In genomic region chr1:9908846-9909221, GRCh38 we compare ENCODE assay signal across 9 cellular contexts. TPM values are rescaled to one million over a fixed set of nuclear protein-coding genes. Genes with fewer than 3 reads are reported as not detected.
DNase-seq lines count a peak whose midpoint lies in the region; ATAC-seq and TF ChIP-seq lines count a peak whose summit lies in the region.
"Had no signal": no experiment of that assay in that cellular context is flagged by ENCODE, and none has a peak within 500 bp of the region (broad histone marks: within the 10 kb centered on the region; RNA-seq: fewer than 3 reads in every experiment).

No MANE protein-coding gene starts in this region.

- H3K4me3 ChIP-seq in RWPE2 (ENCODE audit: severe bottlenecking) (peak overlapping the region; percentile 86), esophagus (ENCODE audit: low read depth in 1 of 2, low read length in 2 of 2) (peak overlapping the region; percentile 88 to 90), prostate gland (peak overlapping the region; percentile 43 to 77), aorta (ENCODE audit: low read length in 2 of 2) (peak overlapping the region in 1 of 2 donors; percentile 85)

- H3K9me3 ChIP-seq in ES-I3 (ENCODE audit: control insufficient read depth, insufficient read depth, low read length) (no peaks in the 10 kb centered on the region), RWPE2 (ENCODE audit: severe bottlenecking) (no peaks in the 10 kb centered on the region), esophagus (ENCODE audit: control insufficient read depth in 2 of 2, insufficient read depth in 1 of 2, low read depth in 1 of 2, low read length in 1 of 2) (no peaks in the 10 kb centered on the region), prostate gland (no peaks in the 10 kb centered on the region), aorta (ENCODE audit: control insufficient read depth, low read length) (no peaks in the 10 kb centered on the region)

- H3K4me1 ChIP-seq in ES-I3 (ENCODE audit: insufficient read depth, low read length) = peaks cover 4% of the 10 kb centered on the region; the same call in 1 of the 2 replicates
- H3K4me1 ChIP-seq in RWPE2 (ENCODE audit: insufficient read depth, poor library complexity, severe bottlenecking) = peaks cover 6% of the 10 kb centered on the region
- H3K4me1 ChIP-seq in esophagus (ENCODE audit: control insufficient read depth in 2 of 2, insufficient read depth in 2 of 2, low read length in 1 of 2) = peaks cover 2 to 8% of the 10 kb centered on the region in 2 donors
- H3K4me1 ChIP-seq in prostate gland (replicated peaks) = peaks cover 12% of the 10 kb centered on the region
- peaks cover 0 to 3% of the 10 kb centered on the region in 2 donors for H3K4me1 ChIP-seq in aorta (ENCODE audit: control insufficient read depth in 1 of 2, insufficient read depth in 2 of 2, low read length in 2 of 2)

- intact Hi-C loops in prostate gland (cut with DNase I) (no loop called here), aorta (cut with DNase I) (no loop called here)

- H3K9ac ChIP-seq in ES-I3 (ENCODE audit: low read depth, low read length) = peak overlapping the region; percentile 83; the same call in 1 of the 2 replicates

- H3K36me3 ChIP-seq in ES-I3 (ENCODE audit: insufficient read depth, low read length) (no peaks in the 10 kb centered on the region), RWPE2 (ENCODE audit: low read depth) (no peaks in the 10 kb centered on the region; the same call in 1 of the 2 replicates), esophagus (ENCODE audit: control insufficient read depth in 2 of 2, insufficient read depth in 2 of 2, low read length in 1 of 2) (no peaks in the 10 kb centered on the region), prostate gland (no peaks in the 10 kb centered on the region), aorta (ENCODE audit: control insufficient read depth in 1 of 2, insufficient read depth in 2 of 2, low read length in 1 of 2) (no peaks in the 10 kb centered on the region)

- TF ChIP-seq POLR2A in prostate gland (IDR thresholded peaks at IDR 0.05) = no peak

- DNase-seq in RWPE2 (ENCODE audit: low spot score) (no peak), prostate gland (ENCODE audit: low spot score) (no peak), AML-193 (lab: John Stamatoyannopoulos, UW) (no peak), aorta (no peak), epidermal melanocyte (ENCODE audit: insufficient read length, low spot score) (no peak)
- DNase-seq: NCI-H1048 had no signal

- H3K27me3 ChIP-seq in RWPE2 (ENCODE audit: insufficient read depth, poor library complexity, severe bottlenecking) = no peaks in the 10 kb centered on the region
- H3K27me3 ChIP-seq in esophagus (ENCODE audit: control insufficient read depth in 1 of 2, insufficient read depth in 2 of 2, low read length in 2 of 2) = no peaks in the 10 kb centered on the region
- no peaks in the 10 kb centered on the region for H3K27me3 ChIP-seq in prostate gland (replicated peaks; ENCODE audit: insufficient read depth)
- no peaks in the 10 kb centered on the region for H3K27me3 ChIP-seq in aorta (ENCODE audit: control insufficient read depth in 1 of 2, insufficient read depth in 2 of 2, low read length in 1 of 2)

- no peak for ATAC-seq in RWPE2 (ENCODE audit: low read depth)
- ATAC-seq in aorta (ENCODE audit: low FRiP score) = no peak
- no peak for ATAC-seq in GM21786 (IDR thresholded peaks at IDR 0.05; ENCODE audit: unreplicated experiment)

- H3K27ac ChIP-seq in RWPE2 (ENCODE audit: poor library complexity, severe bottlenecking) (peak overlapping the region; percentile 72), esophagus (ENCODE audit: low read depth in 2 of 2, low read length in 1 of 2) (peak overlapping the region in 1 of 2 donors; percentile 89), prostate gland (peak overlapping the region; percentile 68 to 86), aorta (ENCODE audit: low read depth in 1 of 2, low read length in 2 of 2) (no peak overlapping the region)

- no peak for TF ChIP-seq CTCF in RWPE2 (IDR thresholded peaks at IDR 0.05; ENCODE audit: poor library complexity, severe bottlenecking)
- no peak for TF ChIP-seq CTCF in prostate gland (IDR thresholded peaks at IDR 0.05)

- WGBS in esophagus, 2 donors = 44 to 48% methylated on average over 4 of the region's 4 CpGs
- 19% methylated on average over 4 of the region's 4 CpGs for WGBS in prostate gland
- 68 to 71% methylated on average over 4 of the region's 4 CpGs for WGBS in aorta, 2 donors

RNA-seq across cellular contexts. Expression of gene CTNNBIP1, which starts 1.2 kb away (rescaled TPM):
- polyA plus RNA-seq in esophagus = 100 to 1,000 TPM; 173 to 242 TPM
- total RNA-seq in prostate gland = 100 to 1,000 TPM in 1 of 2 donors, 10 to 100 TPM in 1; 56.9 to 101 TPM
- 10 to 100 TPM; 17.5 to 18.8 TPM for total RNA-seq in aorta
- 10 to 100 TPM in 1 of 2 donors, 1 to 10 TPM in 1; 8.4 to 11.1 TPM for polyA plus RNA-seq in aorta

RNA-seq across cellular contexts. Expression of gene LZIC, which starts 34.4 kb away (rescaled TPM):
- polyA plus RNA-seq in esophagus = 10 to 100 TPM in 1 of 2 donors, 1 to 10 TPM in 1; 9.7 to 15.8 TPM
- total RNA-seq in prostate gland = 10 to 100 TPM; 21.5 to 42.2 TPM
- 10 to 100 TPM; 25.8 to 30.7 TPM for total RNA-seq in aorta
- 10 to 100 TPM; 14.7 to 23.4 TPM for polyA plus RNA-seq in aorta

RNA-seq across cellular contexts. Expression of gene NMNAT1, which starts 34.4 kb away (rescaled TPM):
- polyA plus RNA-seq in esophagus (1 to 10 TPM; 3.6 to 4.2 TPM), aorta (1 to 10 TPM; 3.3 to 4.5 TPM)
- total RNA-seq in prostate gland (1 to 10 TPM; 7.2 to 8.7 TPM), aorta (10 to 100 TPM in 1 of 2 donors, 1 to 10 TPM in 1; 5.7 to 11.2 TPM)

Comparison
In these comparisons a context has a peak if more than half of its experiments do, and no peak if none do; other contexts are left out.
1. H3K27ac ChIP-seq: peak in RWPE2 (single experiment) and prostate gland (2 of 2); none in aorta (0 of 2).